ENCODE assay signal across 19 cellular contexts in genomic region chr19:19280561-19280960, GRCh38. TPM values are rescaled to one million over a fixed set of nuclear protein-coding genes. Genes with fewer than 3 reads are reported as not detected.
DNase-seq lines count a peak whose midpoint lies in the region; ATAC-seq lines count a peak whose summit lies in the region.
"Had no signal": no experiment of that assay in that cellular context is flagged by ENCODE, and none has a peak within 500 bp of the region (broad histone marks: within the 10 kb centered on the region; RNA-seq: fewer than 3 reads in every experiment).

No MANE protein-coding gene starts in this region.

- intact Hi-C loops in cardiac septum (cut with DNase I), result no loop called here

- peak overlapping the region; percentile 66 for H3K27ac ChIP-seq in angular gyrus (ENCODE audit: low read depth, low read length)
- H3K27ac ChIP-seq: A549, epithelial cell of prostate had no signal

- peak; percentile 42 for DNase-seq in NCI-H2107 treated with DMSO at 0.1 percent for 48 hours (lab: John Stamatoyannopoulos, UW; ENCODE audit: unreplicated experiment)
- no peak for DNase-seq in NCI-H2107 (lab: John Stamatoyannopoulos, UW)
- DNase-seq in inferior parietal cortex (ENCODE audit: extremely low spot score), result peak; percentile 50
- peak; percentile 69 for DNase-seq in superior temporal gyrus (ENCODE audit: extremely low spot score)
- DNase-seq in cardiac septum (ENCODE audit: low spot score), result no peak
- DNase-seq: activated CD4-positive, alpha-beta T cell treated with anti-CD3 and anti-CD28 coated beads, Interleukin-2, amount 10 ng/mL, durations not matched to agents 7 days and 5 days; activated T-cell treated with anti-CD3 and anti-CD28 coated beads, Interleukin-2, amount 50 U/mL, for 1 hour; COR-L47; H9; Kasumi-1; NCI-H1930; SHP77; stimulated activated naive B cell treated with anti-CD40 and anti-IgM and Interleukin-4, amounts not matched to agents 10 μg/mL and 1 μg/mL and 100 μg/mL, for 72 hours had no signal

- ATAC-seq in GM18517 (IDR thresholded peaks at IDR 0.05; ENCODE audit: unreplicated experiment), result no peak
- no peak for ATAC-seq in GM19463 (IDR thresholded peaks at IDR 0.05; ENCODE audit: unreplicated experiment)
- ATAC-seq: A549; stimulated activated naive B cell treated with anti-CD40 and anti-IgM and Interleukin-4, amounts not matched to agents 10 μg/mL and 1 μg/mL and 100 μg/mL, for 72 hours had no signal

RNA-seq across cellular contexts. Expression of gene TM6SF2, which starts 7.5 kb away (rescaled TPM):
- 0.89 TPM for total RNA-seq in cardiac septum
- total RNA-seq: activated CD4-positive, alpha-beta T cell treated with anti-CD3 and anti-CD28 coated beads, Interleukin-2, amount 10 ng/mL, durations not matched to agents 7 days and 5 days; lung microvascular endothelial cell had no signal

RNA-seq across cellular contexts. Expression of gene SUGP1, which starts 39.7 kb away (rescaled TPM):
- total RNA-seq in cardiac septum, result 41.6 TPM

RNA-seq across cellular contexts. Expression of gene MAU2, which starts 40.1 kb away (rescaled TPM):
- 46.8 TPM for total RNA-seq in cardiac septum

Comparison
In these comparisons a context has a peak if more than half of its experiments do, and no peak if none do; other contexts are left out.
1. DNase-seq: peak in NCI-H2107 treated with DMSO at 0.1 percent for 48 hours (single experiment), inferior parietal cortex (single experiment) and superior temporal gyrus (single experiment); none in NCI-H2107 (single experiment) and cardiac septum (single experiment).